In genomic region chr18:3329871-3330270, GRCh38 we compare ENCODE assay signal across 20 cellular contexts.
"Had no signal": no experiment of that assay in that cellular context is flagged by ENCODE, and none has a peak within 500 bp of the region (broad histone marks: within the 10 kb centered on the region; RNA-seq: fewer than 3 reads in every experiment).

No MANE protein-coding gene starts in this region.

- H3K4me3 ChIP-seq: left lung, lung, ovary, psoas muscle, right atrium auricular region, transverse colon, uterus had no signal

- H3K4me1 ChIP-seq: left lung, psoas muscle, right atrium auricular region, transverse colon, uterus had no signal

- H3K27ac ChIP-seq: left lung, ovary, psoas muscle, right atrium auricular region, transverse colon, uterus had no signal

- H3K36me3 ChIP-seq: left lung, ovary, right atrium auricular region, transverse colon, uterus had no signal

- H3K27me3 ChIP-seq: left lung, ovary, right atrium auricular region, transverse colon, uterus had no signal

- H3K9me3 ChIP-seq: left lung, ovary, psoas muscle, right atrium auricular region, transverse colon, uterus had no signal

- DNase-seq: activated CD8-positive, alpha-beta memory T cell treated with anti-CD3 and anti-CD28 coated beads, Interleukin-2, amount 50 U/mL, for 4 hours; activated T-cell treated with anti-CD3 and anti-CD28 coated beads, Interleukin-2, amount 50 U/mL, for 24 hours; aorta; caudate nucleus; effector CD8-positive, alpha-beta T cell; foreskin melanocyte; left lung; midbrain; ovary; psoas muscle; stimulated activated CD4-positive, alpha-beta T cell treated with anti-CD3 and anti-CD28 coated beads, Interleukin-12 subunit alpha, Interleukin-12 subunit beta, amount 100 ng/mL, for 4 hours; stimulated activated naive CD8-positive, alpha-beta T cell treated with anti-CD3 and anti-CD28 coated beads, Interleukin-15, amount 100 ng/mL, for 72 hours; T-helper 9 cell; transverse colon; uterus had no signal

- ATAC-seq: activated naive CD4-positive, alpha-beta T cell treated with anti-CD3 and anti-CD28 coated beads, Interleukin-2, amount 50 U/mL, for 72 hours; activated T-helper 17 cell treated with anti-CD3 and anti-CD28 coated beads, Interleukin-2, amount 50 U/mL, for 72 hours; left lung; natural killer cell treated with Interleukin-12 subunit alpha and Interleukin-12 subunit beta and Interleukin-15 and Interleukin-18, amount 100 ng/mL, for 72 hours; psoas muscle; stimulated activated naive CD8-positive, alpha-beta T cell treated with anti-CD3 and anti-CD28 coated beads, Interleukin-15, amount 100 ng/mL, for 72 hours had no signal
